ENCODE assay signal across 8 cellular contexts in the genomic region with DNA sequence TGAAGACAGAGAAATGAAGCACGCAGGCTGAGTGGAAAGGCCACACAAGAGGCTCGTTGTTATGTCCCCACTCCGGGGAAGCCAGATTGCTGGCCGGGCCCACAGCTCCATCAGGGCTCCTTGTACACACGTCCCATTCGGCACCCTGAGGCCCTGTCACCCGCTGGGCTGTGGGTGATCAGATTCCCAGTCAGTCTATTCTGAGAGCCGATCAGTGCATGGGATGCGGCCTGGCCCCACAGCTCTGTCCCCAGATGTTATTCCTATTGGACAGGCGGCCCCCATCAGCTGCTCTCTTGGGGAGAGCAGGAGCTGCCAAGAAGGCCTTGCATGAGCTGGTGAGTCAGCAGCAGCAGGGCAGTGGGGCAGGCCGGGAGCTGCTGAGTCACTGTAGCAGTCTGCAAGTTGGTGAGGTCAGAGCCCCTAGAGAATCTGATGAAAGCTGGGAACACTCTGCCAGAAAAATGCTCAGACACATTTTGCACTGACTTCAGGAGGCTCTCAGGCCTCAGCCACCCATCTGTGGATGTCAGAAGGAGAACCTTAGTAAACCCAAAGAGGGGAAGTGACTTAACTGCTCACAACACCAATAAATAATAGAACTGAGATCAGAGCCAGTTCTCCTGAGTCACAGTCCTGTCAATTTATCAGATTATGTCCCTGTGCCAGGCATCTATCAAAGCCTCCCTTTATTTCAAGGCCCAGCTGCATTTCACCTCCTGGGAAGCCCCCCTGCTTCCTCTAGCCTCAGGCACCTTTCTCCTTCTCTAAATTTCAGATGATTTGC. TPM values are rescaled to one million over a fixed set of nuclear protein-coding genes. Genes with fewer than 3 reads are reported as not detected.
A peak's percentile ranks its signal among the peaks of the same experiment; 100 is the strongest.
DNase-seq lines count a peak whose midpoint lies in the region; ATAC-seq, FAIRE-seq and TF ChIP-seq lines count a peak whose summit lies in the region.

No MANE protein-coding gene starts in this region.

- H3K9me3 Mint-ChIP-seq in Caco-2 (ENCODE audit: unreplicated experiment) (no peaks in the 10 kb centered on the region), neural crest cell (no peaks in the 10 kb centered on the region)
- H3K9me3 Mint-ChIP-seq in activated T-helper 1 cell treated with anti-CD3 and anti-CD28 coated beads, Interleukin-12 subunit alpha, Interleukin-12 subunit beta, Interleukin-2, Interleukin-4 antibody, amounts not matched to agents 30 ng/mL and 10 ng/mL and 1 ng/mL, durations not matched to agents 14 hours and 24 hours and 36 hours = no peaks in the 10 kb centered on the region

- TF ChIP-seq POLR2A in vagina (IDR thresholded peaks at IDR 0.05) = no peak

- H3K27me3 ChIP-seq in Caco-2 (replicated peaks; ENCODE audit: control insufficient read depth, insufficient read depth, low read length) = no peaks in the 10 kb centered on the region
- no peaks in the 10 kb centered on the region for H3K27me3 ChIP-seq in foreskin keratinocyte
- no peaks in the 10 kb centered on the region for H3K27me3 ChIP-seq in vagina

- H3K27me3 Mint-ChIP-seq in Caco-2 (ENCODE audit: insufficient read depth, unreplicated experiment) (no peaks in the 10 kb centered on the region), neural crest cell (ENCODE audit: low read depth) (no peaks in the 10 kb centered on the region)
- H3K27me3 Mint-ChIP-seq in activated T-helper 1 cell treated with anti-CD3 and anti-CD28 coated beads, Interleukin-12 subunit alpha, Interleukin-12 subunit beta, Interleukin-2, Interleukin-4 antibody, amounts not matched to agents 30 ng/mL and 10 ng/mL and 1 ng/mL, durations not matched to agents 14 hours and 24 hours and 36 hours (ENCODE audit: insufficient read depth) = no peaks in the 10 kb centered on the region

- H3K27ac ChIP-seq in HEK293 (ENCODE audit: extremely low read depth, low read depth, low read length) (peak overlapping the region; percentile 57), foreskin keratinocyte (peak overlapping the region; percentile 68), vagina (peak overlapping the region; percentile 85)

- DNase-seq in Caco-2 = peak; percentile 87 to 90
- peak; percentile 79 to 90 for DNase-seq in NCI-H446 (lab: John Stamatoyannopoulos, UW)
- no peak for DNase-seq in activated T-helper 1 cell treated with anti-CD3 and anti-CD28 coated beads, Interleukin-12 subunit alpha, Interleukin-12 subunit beta, Interleukin-2, Interleukin-4 antibody, amounts not matched to agents 30 ng/mL and 10 ng/mL and 1 ng/mL, durations not matched to agents 14 hours and 24 hours and 36 hours (ENCODE audit: low spot score)
- DNase-seq in foreskin keratinocyte = peak; percentile 94 to 96
- peak; percentile 50 for DNase-seq in neural crest cell (ENCODE audit: low read depth, low spot score)
- peak in 1 of 2 donors; percentile 100 for DNase-seq in vagina (ENCODE audit: extremely low spot score in 2 of 2)
- DNase-seq in D721Med (ENCODE audit: insufficient read length, low spot score) = no peak

- H3K4me3 Mint-ChIP-seq in Caco-2 (ENCODE audit: unreplicated experiment) = no peak overlapping the region
- H3K4me3 Mint-ChIP-seq in activated T-helper 1 cell treated with anti-CD3 and anti-CD28 coated beads, Interleukin-12 subunit alpha, Interleukin-12 subunit beta, Interleukin-2, Interleukin-4 antibody, amounts not matched to agents 30 ng/mL and 10 ng/mL and 1 ng/mL, durations not matched to agents 14 hours and 24 hours and 36 hours = no peak overlapping the region
- peak overlapping the region; percentile 50 for H3K4me3 Mint-ChIP-seq in neural crest cell

- H3K4me3 ChIP-seq in Caco-2 (ENCODE audit: low read depth, low read length) (no peak overlapping the region), HEK293 (ENCODE audit: low read depth, low read length) (no peak overlapping the region), vagina (no peak overlapping the region)

- POLR2A ChIA-PET in Caco-2 (lab: Charles Lee) = interaction anchor here (0.5 to 2.7 kb wide), 4 partner anchors 8 to 23 kb away, joined by 3 to 29 read pairs (median 3); partner anchors contain the start of gene PSAP
- POLR2A ChIA-PET in HEK293 (lab: Yijun Ruan, JAX) = interaction anchor here (0.7 to 3.0 kb wide), 4 partner anchors 10 to 415 kb away, joined by 3 to 53 read pairs (median 5); partner anchors contain the start of gene PSAP

- intact Hi-C loops in Caco-2 (cut with micrococcal nuclease; ENCODE audit: unreplicated experiment) (no loop called here), vagina (cut with DNase I) (no loop called here)
- intact Hi-C loops in activated T-helper 1 cell treated with anti-CD3 and anti-CD28 coated beads, Interleukin-12 subunit alpha, Interleukin-12 subunit beta, Interleukin-2, Interleukin-4 antibody, amounts not matched to agents 30 ng/mL and 10 ng/mL and 1 ng/mL, durations not matched to agents 14 hours and 24 hours and 36 hours (cut with micrococcal nuclease) = no loop called here

- FAIRE-seq in D721Med (lab: Jason Lieb, UNC) = no peak

- TF ChIP-seq CTCF in Caco-2 (IDR thresholded peaks at IDR 0.05; ENCODE audit: insufficient read depth in 1 of 2, low read depth in 1 of 2, low read length in 1 of 2, severe bottlenecking in 1 of 2, unreplicated experiment in 1 of 2) = no peak
- TF ChIP-seq CTCF in HEK293 (tag by site-specific recombination; IDR thresholded peaks at IDR 0.05) = no peak
- TF ChIP-seq CTCF in foreskin keratinocyte (conservative IDR thresholded peaks at IDR 0.05) = no peak
- no peak for TF ChIP-seq CTCF in neural crest cell (conservative IDR thresholded peaks at IDR 0.05)
- no peak for TF ChIP-seq CTCF in vagina (IDR thresholded peaks at IDR 0.05)
- TF ChIP-seq CTCF in D721Med (IDR thresholded peaks at IDR 0.05; ENCODE audit: insufficient read depth, missing control alignments) = no peak

- H3K4me1 ChIP-seq in Caco-2 (peaks cover 11% of the 10 kb centered on the region), HEK293 (ENCODE audit: control insufficient read depth, insufficient read depth, low read length) (peaks cover 8% of the 10 kb centered on the region), foreskin keratinocyte (peaks cover 14% of the 10 kb centered on the region), vagina (peaks cover 27% of the 10 kb centered on the region)

- H3K4me1 Mint-ChIP-seq in Caco-2 (ENCODE audit: low read depth, unreplicated experiment) = peaks cover 6% of the 10 kb centered on the region
- H3K4me1 Mint-ChIP-seq in activated T-helper 1 cell treated with anti-CD3 and anti-CD28 coated beads, Interleukin-12 subunit alpha, Interleukin-12 subunit beta, Interleukin-2, Interleukin-4 antibody, amounts not matched to agents 30 ng/mL and 10 ng/mL and 1 ng/mL, durations not matched to agents 14 hours and 24 hours and 36 hours (ENCODE audit: low read depth) = no peaks in the 10 kb centered on the region
- H3K4me1 Mint-ChIP-seq in neural crest cell = peaks cover 19% of the 10 kb centered on the region

- peak; percentile 98 for ATAC-seq in foreskin keratinocyte

- BruUV-seq in Caco-2 (replicated peaks; lab: Mats Ljungman, UMichigan) = TSS peak; percentile 83

- H3K36me3 ChIP-seq in Caco-2 (ENCODE audit: control insufficient read depth, insufficient read depth, low read length) = no peaks in the 10 kb centered on the region
- no peaks in the 10 kb centered on the region for H3K36me3 ChIP-seq in HEK293 (ENCODE audit: control insufficient read depth in 2 of 2, insufficient read depth in 1 of 2, low read length in 2 of 2)
- H3K36me3 ChIP-seq in vagina = no peaks in the 10 kb centered on the region

- CTCF ChIA-PET in Caco-2 (lab: Charles Lee) (interaction anchor here (0.5 to 1.5 kb wide), 6 partner anchors 9 to 46 kb away, joined by 3 to 6 read pairs (median 4); partner anchors contain the start of gene PSAP), HEK293 (lab: Yijun Ruan, JAX) (interaction anchor here (0.5 to 1.8 kb wide), 4 partner anchors 20 to 1254 kb away, joined by 3 to 4 read pairs (median 3); no protein-coding TSS in a partner anchor)

- H3K36me3 Mint-ChIP-seq in Caco-2 (ENCODE audit: insufficient read depth, unreplicated experiment) (peaks cover 8% of the 10 kb centered on the region), neural crest cell (ENCODE audit: low read depth) (no peaks in the 10 kb centered on the region)
- H3K36me3 Mint-ChIP-seq in activated T-helper 1 cell treated with anti-CD3 and anti-CD28 coated beads, Interleukin-12 subunit alpha, Interleukin-12 subunit beta, Interleukin-2, Interleukin-4 antibody, amounts not matched to agents 30 ng/mL and 10 ng/mL and 1 ng/mL, durations not matched to agents 14 hours and 24 hours and 36 hours (ENCODE audit: low read depth) = no peaks in the 10 kb centered on the region

- peak overlapping the region; percentile 91 for H3K27ac Mint-ChIP-seq in Caco-2 (ENCODE audit: unreplicated experiment)
- peak overlapping the region; percentile 54 for H3K27ac Mint-ChIP-seq in activated T-helper 1 cell treated with anti-CD3 and anti-CD28 coated beads, Interleukin-12 subunit alpha, Interleukin-12 subunit beta, Interleukin-2, Interleukin-4 antibody, amounts not matched to agents 30 ng/mL and 10 ng/mL and 1 ng/mL, durations not matched to agents 14 hours and 24 hours and 36 hours
- peak overlapping the region; percentile 100 for H3K27ac Mint-ChIP-seq in neural crest cell (ENCODE audit: unreplicated experiment)

- no peaks in the 10 kb centered on the region for H3K9me3 ChIP-seq in Caco-2
- no peaks in the 10 kb centered on the region for H3K9me3 ChIP-seq in HEK293 (ENCODE audit: control insufficient read depth, insufficient read depth, low read depth, low read length)
- no peaks in the 10 kb centered on the region for H3K9me3 ChIP-seq in vagina

TF ChIP-seq in HEK293, 187 proteins besides CTCF, POLR2A, EP300 and RAD21 (continues in another document):
- TF ChIP-seq ZNF16 (tag by site-specific recombination; IDR thresholded peaks at IDR 0.05; ENCODE audit: low read depth) = no peak
- TF ChIP-seq ZNF404 (tag by site-specific recombination; IDR thresholded peaks at IDR 0.05) = no peak
- peak; percentile 90 for TF ChIP-seq ZBTB21 (tag by site-specific recombination; IDR thresholded peaks at IDR 0.05)
- TF ChIP-seq ZNF654 (tag by site-specific recombination; IDR thresholded peaks at IDR 0.05; ENCODE audit: low read depth) = peak; percentile 1; the same call in 1 of the 2 replicates
- 0 out of 2 replicates have a peak, but pooled peaks have one; percentile 32 for TF ChIP-seq MZF1 (tag by site-specific recombination; IDR thresholded peaks at IDR 0.05; ENCODE audit: borderline replicate concordance)
- TF ChIP-seq PRDM1 (tag by site-specific recombination; IDR thresholded peaks at IDR 0.05) = peak; percentile 70

RNA-seq across cellular contexts. Expression of gene PSAP, which starts 9.4 kb away (rescaled TPM):
- total RNA-seq in Caco-2 (2022) (1,227 and 1,316 TPM in 2 replicates), foreskin keratinocyte (381 and 401 TPM in 2 replicates), neural crest cell (272 and 295 TPM in 2 replicates), vagina (680 TPM)
- total RNA-seq in activated T-helper 1 cell treated with anti-CD3 and anti-CD28 coated beads, Interleukin-12 subunit alpha, Interleukin-12 subunit beta, Interleukin-2, Interleukin-4 antibody, amounts not matched to agents 30 ng/mL and 10 ng/mL and 1 ng/mL, durations not matched to agents 14 hours and 24 hours and 36 hours = 117 and 122 TPM in 2 replicates
- 330 and 333 TPM in 2 replicates for polyA plus RNA-seq in foreskin keratinocyte

Comparison
In these comparisons a context has a peak if more than half of its experiments do, and no peak if none do; other contexts are left out.
1. DNase-seq: peak in Caco-2 (2 of 2), NCI-H446 (2 of 2), foreskin keratinocyte (2 of 2) and neural crest cell (single experiment); none in activated T-helper 1 cell treated with anti-CD3 and anti-CD28 coated beads, Interleukin-12 subunit alpha, Interleukin-12 subunit beta, Interleukin-2, Interleukin-4 antibody, amounts not matched to agents 30 ng/mL and 10 ng/mL and 1 ng/mL, durations not matched to agents 14 hours and 24 hours and 36 hours (single experiment) and D721Med (single experiment).
2. Peak in every context shown above with its lines, with median percentiles within 50 percentile points of each other: H3K27ac Mint-ChIP-seq and H3K27ac ChIP-seq.